1 cellular context compared by ENCODE assay signal in the genomic region with DNA sequence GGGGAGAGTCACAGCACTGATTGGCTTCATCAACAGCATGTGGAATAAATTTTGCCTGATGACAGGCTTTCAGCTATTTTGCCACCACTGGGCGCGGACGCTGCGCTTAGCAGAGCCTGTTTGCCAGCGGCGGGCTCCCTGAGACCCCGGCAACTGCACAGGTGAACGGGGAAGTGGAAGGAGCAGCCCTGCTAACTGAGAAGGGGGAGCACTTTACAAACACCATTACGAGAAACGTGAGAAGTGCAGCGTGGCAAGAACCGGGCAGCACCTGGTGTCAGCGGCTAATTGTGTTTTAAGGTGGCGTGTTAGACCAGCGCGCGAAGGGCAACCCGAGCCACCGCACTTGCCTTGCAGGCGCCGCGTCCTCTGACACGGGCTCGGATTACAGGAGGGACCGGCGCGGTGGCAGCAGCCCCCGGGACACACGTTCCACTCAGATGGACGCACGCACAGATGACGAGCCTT.
TF ChIP-seq lines count a peak whose summit lies in the region.

No MANE protein-coding gene starts in this region.

TF ChIP-seq in GM23338, 12 proteins besides CTCF, POLR2A, EP300 and RAD21 (continued from another document):
- TF ChIP-seq, protein P1, sequence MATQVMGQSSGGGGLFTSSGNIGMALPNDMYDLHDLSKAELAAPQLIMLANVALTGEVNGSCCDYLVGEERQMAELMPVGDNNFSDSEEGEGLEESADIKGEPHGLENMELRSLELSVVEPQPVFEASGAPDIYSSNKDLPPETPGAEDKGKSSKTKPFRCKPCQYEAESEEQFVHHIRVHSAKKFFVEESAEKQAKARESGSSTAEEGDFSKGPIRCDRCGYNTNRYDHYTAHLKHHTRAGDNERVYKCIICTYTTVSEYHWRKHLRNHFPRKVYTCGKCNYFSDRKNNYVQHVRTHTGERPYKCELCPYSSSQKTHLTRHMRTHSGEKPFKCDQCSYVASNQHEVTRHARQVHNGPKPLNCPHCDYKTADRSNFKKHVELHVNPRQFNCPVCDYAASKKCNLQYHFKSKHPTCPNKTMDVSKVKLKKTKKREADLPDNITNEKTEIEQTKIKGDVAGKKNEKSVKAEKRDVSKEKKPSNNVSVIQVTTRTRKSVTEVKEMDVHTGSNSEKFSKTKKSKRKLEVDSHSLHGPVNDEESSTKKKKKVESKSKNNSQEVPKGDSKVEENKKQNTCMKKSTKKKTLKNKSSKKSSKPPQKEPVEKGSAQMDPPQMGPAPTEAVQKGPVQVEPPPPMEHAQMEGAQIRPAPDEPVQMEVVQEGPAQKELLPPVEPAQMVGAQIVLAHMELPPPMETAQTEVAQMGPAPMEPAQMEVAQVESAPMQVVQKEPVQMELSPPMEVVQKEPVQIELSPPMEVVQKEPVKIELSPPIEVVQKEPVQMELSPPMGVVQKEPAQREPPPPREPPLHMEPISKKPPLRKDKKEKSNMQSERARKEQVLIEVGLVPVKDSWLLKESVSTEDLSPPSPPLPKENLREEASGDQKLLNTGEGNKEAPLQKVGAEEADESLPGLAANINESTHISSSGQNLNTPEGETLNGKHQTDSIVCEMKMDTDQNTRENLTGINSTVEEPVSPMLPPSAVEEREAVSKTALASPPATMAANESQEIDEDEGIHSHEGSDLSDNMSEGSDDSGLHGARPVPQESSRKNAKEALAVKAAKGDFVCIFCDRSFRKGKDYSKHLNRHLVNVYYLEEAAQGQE (IDR thresholded peaks at IDR 0.05; ENCODE audit: unreplicated experiment), result no peak
- TF ChIP-seq POLR2AphosphoS5 (IDR thresholded peaks at IDR 0.05; ENCODE audit: low read depth) (no peak), JUNB (IDR thresholded peaks at IDR 0.05; ENCODE audit: unreplicated experiment) (no peak), CREB1 (CRISPR knock-in tag; IDR thresholded peaks at IDR 0.05; ENCODE audit: low read depth) (no peak), ZNF331 (CRISPR knock-in tag; IDR thresholded peaks at IDR 0.05; ENCODE audit: low read depth) (no peak), STAT1 (IDR thresholded peaks at IDR 0.05; ENCODE audit: unreplicated experiment) (no peak), EZH2 (IDR thresholded peaks at IDR 0.05; ENCODE audit: low read depth, unreplicated experiment) (no peak), ZNF114 (CRISPR knock-in tag; IDR thresholded peaks at IDR 0.05) (no peak)
- TF ChIP-seq, protein P2, sequence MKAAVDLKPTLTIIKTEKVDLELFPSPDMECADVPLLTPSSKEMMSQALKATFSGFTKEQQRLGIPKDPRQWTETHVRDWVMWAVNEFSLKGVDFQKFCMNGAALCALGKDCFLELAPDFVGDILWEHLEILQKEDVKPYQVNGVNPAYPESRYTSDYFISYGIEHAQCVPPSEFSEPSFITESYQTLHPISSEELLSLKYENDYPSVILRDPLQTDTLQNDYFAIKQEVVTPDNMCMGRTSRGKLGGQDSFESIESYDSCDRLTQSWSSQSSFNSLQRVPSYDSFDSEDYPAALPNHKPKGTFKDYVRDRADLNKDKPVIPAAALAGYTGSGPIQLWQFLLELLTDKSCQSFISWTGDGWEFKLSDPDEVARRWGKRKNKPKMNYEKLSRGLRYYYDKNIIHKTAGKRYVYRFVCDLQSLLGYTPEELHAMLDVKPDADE (IDR thresholded peaks at IDR 0.05), result no peak
- TF ChIP-seq, protein P3, sequence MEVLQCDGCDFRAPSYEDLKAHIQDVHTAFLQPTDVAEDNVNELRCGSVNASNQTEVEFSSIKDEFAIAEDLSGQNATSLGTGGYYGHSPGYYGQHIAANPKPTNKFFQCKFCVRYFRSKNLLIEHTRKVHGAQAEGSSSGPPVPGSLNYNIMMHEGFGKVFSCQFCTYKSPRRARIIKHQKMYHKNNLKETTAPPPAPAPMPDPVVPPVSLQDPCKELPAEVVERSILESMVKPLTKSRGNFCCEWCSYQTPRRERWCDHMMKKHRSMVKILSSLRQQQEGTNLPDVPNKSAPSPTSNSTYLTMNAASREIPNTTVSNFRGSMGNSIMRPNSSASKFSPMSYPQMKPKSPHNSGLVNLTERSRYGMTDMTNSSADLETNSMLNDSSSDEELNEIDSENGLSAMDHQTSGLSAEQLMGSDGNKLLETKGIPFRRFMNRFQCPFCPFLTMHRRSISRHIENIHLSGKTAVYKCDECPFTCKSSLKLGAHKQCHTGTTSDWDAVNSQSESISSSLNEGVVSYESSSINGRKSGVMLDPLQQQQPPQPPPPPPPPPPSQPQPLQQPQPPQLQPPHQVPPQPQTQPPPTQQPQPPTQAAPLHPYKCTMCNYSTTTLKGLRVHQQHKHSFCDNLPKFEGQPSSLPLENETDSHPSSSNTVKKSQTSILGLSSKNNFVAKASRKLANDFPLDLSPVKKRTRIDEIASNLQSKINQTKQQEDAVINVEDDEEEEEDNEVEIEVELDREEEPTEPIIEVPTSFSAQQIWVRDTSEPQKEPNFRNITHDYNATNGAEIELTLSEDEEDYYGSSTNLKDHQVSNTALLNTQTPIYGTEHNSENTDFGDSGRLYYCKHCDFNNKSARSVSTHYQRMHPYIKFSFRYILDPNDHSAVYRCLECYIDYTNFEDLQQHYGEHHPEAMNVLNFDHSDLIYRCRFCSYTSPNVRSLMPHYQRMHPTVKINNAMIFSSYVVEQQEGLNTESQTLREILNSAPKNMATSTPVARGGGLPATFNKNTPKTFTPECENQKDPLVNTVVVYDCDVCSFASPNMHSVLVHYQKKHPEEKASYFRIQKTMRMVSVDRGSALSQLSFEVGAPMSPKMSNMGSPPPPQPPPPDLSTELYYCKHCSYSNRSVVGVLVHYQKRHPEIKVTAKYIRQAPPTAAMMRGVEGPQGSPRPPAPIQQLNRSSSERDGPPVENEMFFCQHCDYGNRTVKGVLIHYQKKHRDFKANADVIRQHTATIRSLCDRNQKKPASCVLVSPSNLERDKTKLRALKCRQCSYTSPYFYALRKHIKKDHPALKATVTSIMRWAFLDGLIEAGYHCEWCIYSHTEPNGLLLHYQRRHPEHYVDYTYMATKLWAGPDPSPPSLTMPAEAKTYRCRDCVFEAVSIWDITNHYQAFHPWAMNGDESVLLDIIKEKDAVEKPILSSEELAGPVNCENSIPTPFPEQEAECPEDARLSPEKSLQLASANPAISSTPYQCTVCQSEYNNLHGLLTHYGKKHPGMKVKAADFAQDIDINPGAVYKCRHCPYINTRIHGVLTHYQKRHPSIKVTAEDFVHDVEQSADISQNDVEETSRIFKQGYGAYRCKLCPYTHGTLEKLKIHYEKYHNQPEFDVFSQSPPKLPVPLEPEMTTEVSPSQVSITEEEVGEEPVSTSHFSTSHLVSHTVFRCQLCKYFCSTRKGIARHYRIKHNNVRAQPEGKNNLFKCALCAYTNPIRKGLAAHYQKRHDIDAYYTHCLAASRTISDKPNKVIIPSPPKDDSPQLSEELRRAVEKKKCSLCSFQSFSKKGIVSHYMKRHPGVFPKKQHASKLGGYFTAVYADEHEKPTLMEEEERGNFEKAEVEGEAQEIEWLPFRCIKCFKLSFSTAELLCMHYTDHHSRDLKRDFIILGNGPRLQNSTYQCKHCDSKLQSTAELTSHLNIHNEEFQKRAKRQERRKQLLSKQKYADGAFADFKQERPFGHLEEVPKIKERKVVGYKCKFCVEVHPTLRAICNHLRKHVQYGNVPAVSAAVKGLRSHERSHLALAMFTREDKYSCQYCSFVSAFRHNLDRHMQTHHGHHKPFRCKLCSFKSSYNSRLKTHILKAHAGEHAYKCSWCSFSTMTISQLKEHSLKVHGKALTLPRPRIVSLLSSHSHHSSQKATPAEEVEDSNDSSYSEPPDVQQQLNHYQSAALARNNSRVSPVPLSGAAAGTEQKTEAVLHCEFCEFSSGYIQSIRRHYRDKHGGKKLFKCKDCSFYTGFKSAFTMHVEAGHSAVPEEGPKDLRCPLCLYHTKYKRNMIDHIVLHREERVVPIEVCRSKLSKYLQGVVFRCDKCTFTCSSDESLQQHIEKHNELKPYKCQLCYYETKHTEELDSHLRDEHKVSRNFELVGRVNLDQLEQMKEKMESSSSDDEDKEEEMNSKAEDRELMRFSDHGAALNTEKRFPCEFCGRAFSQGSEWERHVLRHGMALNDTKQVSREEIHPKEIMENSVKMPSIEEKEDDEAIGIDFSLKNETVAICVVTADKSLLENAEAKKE (CRISPR knock-in tag; IDR thresholded peaks at IDR 0.05), result no peak
